ENCODE assay signal across 7 cellular contexts in genomic region chr13:74132152-74132767, GRCh38. TPM values are rescaled to one million over a fixed set of nuclear protein-coding genes. Genes with fewer than 3 reads are reported as not detected.
DNase-seq lines count a peak whose midpoint lies in the region; ATAC-seq and TF ChIP-seq lines count a peak whose summit lies in the region.

No MANE protein-coding gene starts in this region.

- WGBS in endodermal cell (ENCODE audit: insufficient coverage in 1 of 2, insufficient read length in 1 of 2), 2 experiments: 17 to 23% methylated on average over 10 to 17 of the region's 17 CpGs

- no peak for TF ChIP-seq CTCF in endodermal cell (conservative IDR thresholded peaks at IDR 0.05)

- H3K4me1 Mint-ChIP-seq in endodermal cell: peaks cover 6% of the 10 kb centered on the region

- peak; percentile 46 for DNase-seq in HCEC 1CT
- peak; percentile 39 for DNase-seq in T-helper 22 cell (ENCODE audit: low read depth)
- DNase-seq in endodermal cell: no peak
- no peak for DNase-seq in NCI-H1048 (lab: John Stamatoyannopoulos, UW)

- H3K4me1 ChIP-seq in endodermal cell (ENCODE audit: control insufficient read depth, insufficient read depth, low read length) (no peaks in the 10 kb centered on the region), neuron (ENCODE audit: insufficient read depth, low read length) (peaks cover 44% of the 10 kb centered on the region)

- H3K36me3 Mint-ChIP-seq in endodermal cell (ENCODE audit: low read depth): no peaks in the 10 kb centered on the region

- H3K36me3 ChIP-seq in endodermal cell (ENCODE audit: control insufficient read depth, insufficient read depth, low read length) (no peaks in the 10 kb centered on the region), neuron (ENCODE audit: insufficient read depth, low read length) (no peaks in the 10 kb centered on the region)

- ATAC-seq in GM19397 (IDR thresholded peaks at IDR 0.05; ENCODE audit: unreplicated experiment): no peak
- no peak for ATAC-seq in GM18502 (IDR thresholded peaks at IDR 0.05; ENCODE audit: poor library complexity, unreplicated experiment)

- H3K27ac Mint-ChIP-seq in endodermal cell: no peak overlapping the region

- H3K9me3 Mint-ChIP-seq in endodermal cell: no peaks in the 10 kb centered on the region

- no peak overlapping the region for H3K4me3 Mint-ChIP-seq in endodermal cell

- no peaks in the 10 kb centered on the region for H3K9me3 ChIP-seq in endodermal cell (ENCODE audit: control insufficient read depth, low read length)
- H3K9me3 ChIP-seq in neuron (ENCODE audit: low read length): no peaks in the 10 kb centered on the region

- H3K27me3 ChIP-seq in endodermal cell (ENCODE audit: control insufficient read depth, insufficient read depth, low read length, poor library complexity, severe bottlenecking): peaks cover 30% of the 10 kb centered on the region
- no peaks in the 10 kb centered on the region for H3K27me3 ChIP-seq in neuron (ENCODE audit: insufficient read depth, low read length)

- no peak overlapping the region for H2AFZ ChIP-seq in neuron (ENCODE audit: low read depth, low read length)

- peak overlapping the region; percentile 91 for H3K27ac ChIP-seq in endodermal cell (ENCODE audit: low read depth, low read length)

- H3K4me3 ChIP-seq in endodermal cell (ENCODE audit: low read length): peak overlapping the region; percentile 87
- H3K4me3 ChIP-seq in neuron (ENCODE audit: low read length): peak overlapping the region; percentile 55

- H3K27me3 Mint-ChIP-seq in endodermal cell (ENCODE audit: insufficient read depth): peaks cover 4% of the 10 kb centered on the region

- H3K9ac ChIP-seq in endodermal cell (ENCODE audit: extremely low read depth, low read length, poor library complexity, severe bottlenecking): no peak overlapping the region

RNA-seq across cellular contexts. Expression of gene KLF12, which starts 1.9 kb away (rescaled TPM):
- 10 to 100 TPM; 14.8 to 17.2 TPM for total RNA-seq in endodermal cell
- polyA plus RNA-seq in endodermal cell (2013, experiment 1 of 2): 13.9 TPM
- 14.7 TPM for polyA plus RNA-seq in endodermal cell (2013, experiment 2 of 2)

Comparison
In these comparisons a context has a peak if more than half of its experiments do, and no peak if none do; other contexts are left out.
1. DNase-seq: peak in HCEC 1CT (single experiment) and T-helper 22 cell (single experiment); none in endodermal cell (single experiment) and NCI-H1048 (single experiment).